Comparison of ENCODE assay signal across 11 cellular contexts in the genomic region with DNA sequence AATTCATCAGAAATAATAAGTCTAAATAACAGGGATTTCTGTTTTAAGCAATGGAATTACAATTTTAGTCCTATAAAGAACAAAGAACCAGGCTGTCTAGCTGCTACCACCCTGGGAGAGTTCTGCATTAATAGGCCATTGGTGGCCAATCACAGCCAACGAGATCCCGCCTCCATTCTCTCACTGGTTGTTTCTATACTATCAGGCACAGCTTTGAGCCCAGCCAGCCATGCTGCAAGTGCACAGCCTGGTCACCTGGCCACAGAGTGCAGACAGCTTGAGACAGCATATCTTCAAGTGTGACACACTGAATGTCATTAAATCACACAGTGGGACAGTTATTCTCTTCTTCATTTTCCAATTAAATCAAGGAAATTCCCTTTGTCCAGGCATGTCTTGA. TPM values are rescaled to one million over a fixed set of nuclear protein-coding genes. Genes with fewer than 3 reads are reported as not detected.
DNase-seq lines count a peak whose midpoint lies in the region; ATAC-seq and TF ChIP-seq lines count a peak whose summit lies in the region.
"Had no signal": no experiment of that assay in that cellular context is flagged by ENCODE, and none has a peak within 500 bp of the region (broad histone marks: within the 10 kb centered on the region; RNA-seq: fewer than 3 reads in every experiment).

No MANE protein-coding gene starts in this region.

- H3K27me3 Mint-ChIP-seq in activated CD4-positive, alpha-beta T cell treated with anti-CD3 and anti-CD28 coated beads for 36 hours, result no peaks in the 10 kb centered on the region
- no peaks in the 10 kb centered on the region for H3K27me3 Mint-ChIP-seq in activated CD4-positive, alpha-beta T cell treated with anti-CD3 and anti-CD28 coated beads, Interleukin-2, amount 10 ng/mL, durations not matched to agents 7 days and 5 days
- H3K27me3 Mint-ChIP-seq: activated T-cell treated with anti-CD3 and anti-CD28 coated beads, Interleukin-2, amount 50 U/mL, for 24 hours had no signal

- no peak for ATAC-seq in activated CD4-positive, alpha-beta T cell treated with anti-CD3 and anti-CD28 coated beads for 36 hours
- ATAC-seq in GM18870 (IDR thresholded peaks at IDR 0.05; ENCODE audit: unreplicated experiment) (no peak), GM18858 (IDR thresholded peaks at IDR 0.05; ENCODE audit: unreplicated experiment) (no peak), HG03521 (IDR thresholded peaks at IDR 0.05; ENCODE audit: unreplicated experiment) (no peak)

- H3K4me1 Mint-ChIP-seq in activated CD4-positive, alpha-beta T cell treated with anti-CD3 and anti-CD28 coated beads for 36 hours, result peaks cover 7% of the 10 kb centered on the region
- H3K4me1 Mint-ChIP-seq in activated CD4-positive, alpha-beta T cell treated with anti-CD3 and anti-CD28 coated beads, Interleukin-2, amount 10 ng/mL, durations not matched to agents 7 days and 5 days, result peaks cover 10% of the 10 kb centered on the region

- intact Hi-C loops in activated CD4-positive, alpha-beta T cell treated with anti-CD3 and anti-CD28 coated beads for 36 hours (cut with DNase I, micrococcal nuclease), result no loop called here

- no peak overlapping the region for H3K27ac Mint-ChIP-seq in activated CD4-positive, alpha-beta T cell treated with anti-CD3 and anti-CD28 coated beads for 36 hours
- no peak overlapping the region for H3K27ac Mint-ChIP-seq in activated CD4-positive, alpha-beta T cell treated with anti-CD3 and anti-CD28 coated beads, Interleukin-2, amount 10 ng/mL, durations not matched to agents 7 days and 5 days
- H3K27ac Mint-ChIP-seq: activated T-cell treated with anti-CD3 and anti-CD28 coated beads, Interleukin-2, amount 50 U/mL, for 24 hours had no signal

- H3K4me3 Mint-ChIP-seq in activated CD4-positive, alpha-beta T cell treated with anti-CD3 and anti-CD28 coated beads for 36 hours, result no peak overlapping the region
- no peak overlapping the region for H3K4me3 Mint-ChIP-seq in activated CD4-positive, alpha-beta T cell treated with anti-CD3 and anti-CD28 coated beads, Interleukin-2, amount 10 ng/mL, durations not matched to agents 7 days and 5 days
- H3K4me3 Mint-ChIP-seq: activated T-cell treated with anti-CD3 and anti-CD28 coated beads, Interleukin-2, amount 50 U/mL, for 24 hours had no signal

- no peaks in the 10 kb centered on the region for H3K9me3 Mint-ChIP-seq in activated CD4-positive, alpha-beta T cell treated with anti-CD3 and anti-CD28 coated beads for 36 hours (ENCODE audit: low read depth)
- H3K9me3 Mint-ChIP-seq in activated CD4-positive, alpha-beta T cell treated with anti-CD3 and anti-CD28 coated beads, Interleukin-2, amount 10 ng/mL, durations not matched to agents 7 days and 5 days, result no peaks in the 10 kb centered on the region
- H3K9me3 Mint-ChIP-seq: activated T-cell treated with anti-CD3 and anti-CD28 coated beads, Interleukin-2, amount 50 U/mL, for 24 hours had no signal

- DNase-seq in activated CD4-positive, alpha-beta T cell treated with anti-CD3 and anti-CD28 coated beads for 36 hours, result peak; percentile 21
- no peak for DNase-seq in activated CD4-positive, alpha-beta T cell treated with anti-CD3 and anti-CD28 coated beads, Interleukin-2, amount 10 ng/mL, durations not matched to agents 7 days and 5 days
- DNase-seq in NCI-H82 treated with DMSO at 0.1 percent for 48 hours (lab: John Stamatoyannopoulos, UW; ENCODE audit: unreplicated experiment), result peak; percentile 10
- DNase-seq in erythroblast (lab: John Stamatoyannopoulos, UW), result peak; percentile 7 to 15
- peak; percentile 46 for DNase-seq in retina
- DNase-seq: activated T-cell treated with anti-CD3 and anti-CD28 coated beads, Interleukin-2, amount 50 U/mL, for 24 hours; foreskin melanocyte; NCI-H1930 had no signal

- H3K36me3 Mint-ChIP-seq in activated CD4-positive, alpha-beta T cell treated with anti-CD3 and anti-CD28 coated beads for 36 hours (ENCODE audit: low read depth), result peaks cover 2% of the 10 kb centered on the region
- H3K36me3 Mint-ChIP-seq in activated CD4-positive, alpha-beta T cell treated with anti-CD3 and anti-CD28 coated beads, Interleukin-2, amount 10 ng/mL, durations not matched to agents 7 days and 5 days (ENCODE audit: low read depth), result peaks cover 6% of the 10 kb centered on the region

- POLR2A ChIA-PET in activated CD4-positive, alpha-beta T cell treated with anti-CD3 and anti-CD28 coated beads for 36 hours (lab: Charles Lee), result no interaction called here
- POLR2A ChIA-PET in activated CD4-positive, alpha-beta T cell treated with anti-CD3 and anti-CD28 coated beads, Interleukin-2, amount 10 ng/mL, durations not matched to agents 7 days and 5 days (lab: Charles Lee), result no interaction called here

- CTCF ChIA-PET in activated CD4-positive, alpha-beta T cell treated with anti-CD3 and anti-CD28 coated beads for 36 hours (lab: Charles Lee), result no interaction called here
- CTCF ChIA-PET in activated CD4-positive, alpha-beta T cell treated with anti-CD3 and anti-CD28 coated beads, Interleukin-2, amount 10 ng/mL, durations not matched to agents 7 days and 5 days (lab: Charles Lee), result interaction anchor here (0.7 to 0.9 kb wide), 2 partner anchors 15 to 21 kb away, joined by 3 read pairs; no protein-coding TSS in a partner anchor

- TF ChIP-seq POLR2A in erythroblast (IDR thresholded peaks at IDR 0.05; ENCODE audit: low read length), result no peak

RNA-seq across cellular contexts. Expression of a gene that starts 16.1 kb away (rescaled TPM):
- total RNA-seq in activated CD4-positive, alpha-beta T cell treated with anti-CD3 and anti-CD28 coated beads for 36 hours, result 1 to 10 TPM; 9.3 TPM
- 10 to 100 TPM; 15.5 to 18.0 TPM for total RNA-seq in activated CD4-positive, alpha-beta T cell treated with anti-CD3 and anti-CD28 coated beads, Interleukin-2, amount 10 ng/mL, durations not matched to agents 7 days and 5 days
